In the genomic region with DNA sequence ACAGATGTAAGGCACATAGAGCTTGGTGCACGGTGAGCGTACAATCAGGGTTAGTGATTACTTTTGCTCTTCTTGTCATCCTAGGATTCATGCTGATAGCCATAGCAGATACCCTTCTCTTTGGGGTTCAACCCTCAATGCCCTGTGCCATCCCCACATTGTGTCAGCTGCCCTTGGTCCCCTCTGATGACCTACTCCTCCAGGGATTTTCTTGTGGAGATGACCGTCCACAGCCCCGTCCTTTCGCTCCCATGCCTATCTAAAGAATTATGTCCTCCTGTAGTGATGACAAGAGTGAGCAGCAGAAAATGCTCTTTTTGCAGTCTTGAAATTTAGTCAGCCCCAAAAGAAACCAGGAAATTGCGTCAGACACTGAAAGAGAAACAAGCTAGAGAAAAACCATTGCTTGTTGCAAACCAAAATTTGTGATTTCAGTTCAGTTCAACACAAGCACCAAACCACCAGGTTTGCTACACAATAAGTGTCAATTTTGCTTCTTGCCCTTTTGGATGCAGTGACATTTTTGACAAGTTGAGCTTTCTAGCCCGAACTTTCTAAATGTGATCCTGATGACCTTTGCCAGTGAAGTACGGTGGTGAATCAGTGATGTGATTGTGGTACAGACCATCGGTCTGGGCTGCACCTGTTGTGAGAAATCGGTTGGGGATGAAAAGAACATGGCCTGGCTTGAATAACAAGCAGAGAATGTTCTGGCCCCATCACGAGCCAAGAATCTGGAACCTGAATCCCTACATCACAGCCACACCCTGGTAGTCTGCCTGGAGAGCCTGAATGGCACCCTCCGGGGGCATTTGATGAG, we compare ENCODE assay signal across 9 cellular contexts. TPM values are rescaled to one million over a fixed set of nuclear protein-coding genes. Genes with fewer than 3 reads are reported as not detected.
DNase-seq lines count a peak whose midpoint lies in the region; ATAC-seq, FAIRE-seq and TF ChIP-seq lines count a peak whose summit lies in the region.
"Had no signal": no experiment of that assay in that cellular context is flagged by ENCODE, and none has a peak within 500 bp of the region (broad histone marks: within the 10 kb centered on the region; RNA-seq: fewer than 3 reads in every experiment).

No MANE protein-coding gene starts in this region.

- intact Hi-C loops in breast epithelium (cut with DNase I; ENCODE audit: low total_unique reads) = no loop called here
- intact Hi-C loops in MCF 10A (cut with micrococcal nuclease) = no loop called here
- intact Hi-C loops in GM12878 (cut with micrococcal nuclease; ENCODE audit: unreplicated experiment) = loop anchor here (2.0 kb wide), 1 partner anchor 36 kb away; no protein-coding TSS in a partner anchor

- in situ Hi-C loops in GM12878 (cut with MboI) = no loop called here

- peak; percentile 62 to 66; a peak in 2 of 4 replicates for TF ChIP-seq EP300 in GM12878 (IDR thresholded peaks at IDR 0.05; ENCODE audit: borderline replicate concordance in 1 of 2, control insufficient read depth in 1 of 2, low read depth in 2 of 2, low read length in 2 of 2)

- ATAC-seq in HG03354 (IDR thresholded peaks at IDR 0.05; ENCODE audit: poor library complexity, severe bottlenecking, unreplicated experiment) = peak; percentile 42
- ATAC-seq in GM12878 = peak; percentile 49

- H3K4me1 ChIP-seq in breast epithelium = peaks cover 0 to 2% of the 10 kb centered on the region in 2 donors
- peaks cover 55% of the 10 kb centered on the region for H3K4me1 ChIP-seq in GM12878 (ENCODE audit: control insufficient read depth, insufficient read depth, low read length)

- no peak for TF ChIP-seq RAD21 in GM12878 (IDR thresholded peaks at IDR 0.05; ENCODE audit: insufficient read depth, low read depth, low read length)

- no peaks in the 10 kb centered on the region for H3K36me3 Mint-ChIP-seq in MCF 10A (ENCODE audit: insufficient read depth, unreplicated experiment)

- H3K9ac ChIP-seq in GM12878 (ENCODE audit: control insufficient read depth, insufficient read depth, low read length) = no peak overlapping the region

- H3K9me3 ChIP-seq in breast epithelium (no peaks in the 10 kb centered on the region), GM12878 (replicated peaks; ENCODE audit: control insufficient read depth, insufficient read depth, low read length) (no peaks in the 10 kb centered on the region)

- no peak overlapping the region for H3K27ac Mint-ChIP-seq in MCF 10A (ENCODE audit: low read depth, unreplicated experiment)

- H4K20me1 ChIP-seq in GM12878 (ENCODE audit: control insufficient read depth, insufficient read depth) = no peaks in the 10 kb centered on the region

- RAD21 ChIA-PET in GM12878 (lab: Charles Lee; ENCODE audit: unreplicated experiment) = interaction anchor here (0.6 to 3.1 kb wide), 11 partner anchors 11 to 69 kb away, joined by 3 to 45 read pairs (median 4); a partner anchor contains a TSS

- H2AFZ ChIP-seq in GM12878 (ENCODE audit: control insufficient read depth, low read depth, low read length) = peak overlapping the region; percentile 35

- no TSS peak for BruUV-seq in MCF 10A (replicated peaks; lab: Mats Ljungman, UMichigan)
- BruUV-seq in GM12878 (replicated peaks; lab: Mats Ljungman, UMichigan) = TSS peak; percentile 58

- TF ChIP-seq POLR2A in breast epithelium (IDR thresholded peaks at IDR 0.05) (no peak), GM12878 (IDR thresholded peaks at IDR 0.05; ENCODE audit: low read depth, low read length) (no peak)

- 25% methylated on average over 12 of the region's 12 CpGs for WGBS in GM12878 (ENCODE audit: insufficient coverage, insufficient replicate concordance, low lambda C conversion rate, missing lambda C conversion rate)

- TF ChIP-seq CTCF in breast epithelium (IDR thresholded peaks at IDR 0.05) (no peak), MCF 10A (IDR thresholded peaks at IDR 0.05; ENCODE audit: unreplicated experiment) (no peak), GM12878 (IDR thresholded peaks at IDR 0.05 in 2 of 3, conservative IDR thresholded peaks at IDR 0.05 in 1 of 3; ENCODE audit: control insufficient read depth in 2 of 3, extremely low read depth in 1 of 3, insufficient read depth in 1 of 3, low read depth in 3 of 3, low read length in 3 of 3) (no peak)

- CTCF ChIA-PET in MCF 10A (lab: Yijun Ruan, JAX) (interaction anchor here (0.7 to 1.1 kb wide), 3 partner anchors 35 to 58 kb away, joined by 3 to 4 read pairs (median 3); no protein-coding TSS in a partner anchor), GM12878 (lab: Yijun Ruan, JAX) (interaction anchor here (0.9 to 10.6 kb wide), 10 partner anchors 8 to 58 kb away, joined by 3 to 88 read pairs (median 4); no protein-coding TSS in a partner anchor)

- peak; percentile 84 for FAIRE-seq in GM12878 (lab: Jason Lieb, UNC)

- POLR2A ChIA-PET in MCF 10A (lab: Yijun Ruan, JAX) (interaction anchor here (1.2 kb wide), 1 partner anchor 10 kb away, joined by 4 read pairs; no protein-coding TSS in a partner anchor), GM12878 (lab: Charles Lee) (interaction anchor here (0.6 to 2.7 kb wide), 9 partner anchors 9 to 89 kb away, joined by 3 to 26 read pairs (median 5); no protein-coding TSS in a partner anchor)

- H3K27ac ChIP-seq in breast epithelium = peak overlapping the region; percentile 54 to 62
- peak overlapping the region; percentile 53 for H3K27ac ChIP-seq in GM12878 (ENCODE audit: control insufficient read depth, insufficient read depth)

- H3K4me2 ChIP-seq in GM12878 (ENCODE audit: control insufficient read depth, insufficient read depth) = peak overlapping the region; percentile 44

- H3K4me3 ChIP-seq in breast epithelium (no peak overlapping the region), GM12878 (peak overlapping the region; percentile 55; the same call in 1 of the 2 replicates)

- peaks cover 9% of the 10 kb centered on the region for H3K4me1 Mint-ChIP-seq in MCF 10A (ENCODE audit: insufficient read depth, unreplicated experiment)

- SMC1A ChIA-PET in GM12878 (lab: Charles Lee; ENCODE audit: uncharacterized antibody, unreplicated experiment) = interaction anchor here (0.8 to 14.2 kb wide), 19 partner anchors 8 to 1209 kb away, joined by 3 to 307 read pairs (median 5); a partner anchor contains a TSS

- H3K27me3 ChIP-seq in breast epithelium = no peaks in the 10 kb centered on the region
- H3K27me3 ChIP-seq in GM12878 (replicated peaks in 1 of 2; ENCODE audit: control insufficient read depth in 2 of 2, insufficient read depth in 2 of 2, low read length in 1 of 2) = no peaks in the 10 kb centered on the region; a peak in 1 of 4 replicates

- DNase-seq in breast epithelium (ENCODE audit: low spot score in 2 of 2) (peak in 1 of 2 donors; percentile 17), MCF 10A (ENCODE audit: unreplicated experiment) (no peak), GM12878 (ENCODE audit: low read depth, low spot score) (peak; percentile 55), stromal cell of bone marrow (ENCODE audit: low read depth) (peak; percentile 17), superior temporal gyrus (ENCODE audit: extremely low spot score) (no peak), HuH-7.5 (ENCODE audit: low spot score) (no peak), anterior cingulate cortex (lab: John Stamatoyannopoulos, UW) (no peak)
- DNase-seq: NCI-H187 treated with DMSO at 0.1 percent for 48 hours had no signal

- H3K9me3 Mint-ChIP-seq in MCF 10A (ENCODE audit: unreplicated experiment) = no peaks in the 10 kb centered on the region

- no peaks in the 10 kb centered on the region for H3K27me3 Mint-ChIP-seq in MCF 10A (ENCODE audit: insufficient read depth, unreplicated experiment)

- no peaks in the 10 kb centered on the region for H3K79me2 ChIP-seq in GM12878 (ENCODE audit: control insufficient read depth, insufficient read depth, low read length)

- H3K36me3 ChIP-seq in breast epithelium (no peaks in the 10 kb centered on the region), GM12878 (ENCODE audit: control insufficient read depth in 2 of 2, insufficient read depth in 2 of 2, low read length in 1 of 2) (no peaks in the 10 kb centered on the region)

- H3K4me3 Mint-ChIP-seq in MCF 10A (ENCODE audit: unreplicated experiment) = no peak overlapping the region

TF ChIP-seq in GM12878, 131 proteins besides CTCF, POLR2A, EP300 and RAD21 (continues in another document):
- peak; percentile 76 for TF ChIP-seq CREB1 (IDR thresholded peaks at IDR 0.05; ENCODE audit: low read depth)
- TF ChIP-seq ZNF217 (IDR thresholded peaks at IDR 0.05) = peak; percentile 28; the same call in 1 of the 2 replicates
- peak; percentile 60 to 73; a peak in 3 of 4 replicates for TF ChIP-seq IKZF2 (IDR thresholded peaks at IDR 0.05)
- TF ChIP-seq TCF12 (IDR thresholded peaks at IDR 0.05; ENCODE audit: low read depth, low read length) = peak; percentile 79; the same call in 1 of the 2 replicates
- peak; percentile 77 for TF ChIP-seq DPF2 (IDR thresholded peaks at IDR 0.05)

RNA-seq across cellular contexts. Expression of a gene that starts 41.3 kb away (rescaled TPM):
- total RNA-seq in breast epithelium (100 to 1,000 TPM in 1 of 3 donors, 10 to 100 TPM in 2; 16.8 to 111 (median 58.0) TPM), MCF 10A (2022) (9.7 and 14.3 TPM in 2 replicates), GM12878 (2014; rRNA removed) (7.2 and 9.9 TPM in 2 replicates), GM12878 (2014; rRNA removed; fragmentation: Illumina TruSeq; extraction: Trizol) (8.6 and 9.7 TPM in 2 replicates), GM12878 (2021) (12.5 and 13.7 TPM in 2 replicates)
- 49.6 and 52.0 TPM in 2 replicates for total RNA-seq in GM12878 (2013; cell fraction: nucleolus; rRNA removed)
- polyA plus RNA-seq in GM12878 (2011; ENCODE audit: low read depth) = 2.1 TPM
- polyA plus RNA-seq in GM12878 (2011; rRNA removed) (23.2 and 30.5 TPM in 2 replicates), GM12878 (2014; fragmentation: Illumina TruSeq; extraction: Trizol) (16.7 and 21.0 TPM in 2 replicates), GM12878 (2014; fragmentation: Nextera tagmentation; extraction: Ambion mirVana) (10 to 100 TPM in 1 of 2 experiments, 1 to 10 TPM in 1; 3.7 to 12.0 TPM), GM12878 (2014; rRNA removed) (15.4 and 15.6 TPM in 2 replicates), GM12878 (2016; fragmentation: Nextera tagmentation; extraction: Ambion mirVana) (10 to 100 TPM; 29.5 to 36.4 TPM)
- polyA plus RNA-seq in GM12878 (2011; cell fraction: cytosol; rRNA removed) = 39.6 and 41.5 TPM in 2 replicates
- 32.7 and 36.0 TPM in 2 replicates for polyA plus RNA-seq in GM12878 (2011; cell fraction: nucleus; rRNA removed)
- 1.5 and 2.9 TPM in 2 replicates for polyA plus RNA-seq in GM12878 (2012)
- polyA minus RNA-seq in GM12878 (2011; rRNA and poly(A)+ RNA removed) = 11.0 and 21.9 TPM in 2 replicates
- polyA minus RNA-seq in GM12878 (2011; cell fraction: cytosol; rRNA and poly(A)+ RNA removed) = 12.0 and 15.0 TPM in 2 replicates
- 13.4 and 19.5 TPM in 2 replicates for polyA minus RNA-seq in GM12878 (2011; cell fraction: nucleus; rRNA and poly(A)+ RNA removed)

Comparison
In these comparisons a context has a peak if more than half of its experiments do, and no peak if none do; other contexts are left out.
1. DNase-seq: peak in GM12878 (single experiment) and stromal cell of bone marrow (single experiment); none in MCF 10A (single experiment), superior temporal gyrus (single experiment), HuH-7.5 (single experiment) and anterior cingulate cortex (0 of 58).